1 cellular context compared by ENCODE assay signal in genomic region chr22:40385041-40385782, GRCh38.
TF ChIP-seq lines count a peak whose summit lies in the region.

No MANE protein-coding gene starts in this region.

TF ChIP-seq in endothelial cell of umbilical vein, 7 proteins besides CTCF, POLR2A, EP300 and RAD21:
- TF ChIP-seq JUN (IDR thresholded peaks at IDR 0.05; ENCODE audit: borderline replicate concordance, insufficient read depth, insufficient read length, low read depth) (no peak), MAX (IDR thresholded peaks at IDR 0.05; ENCODE audit: insufficient read depth, insufficient read length) (no peak), GATA2 (IDR thresholded peaks at IDR 0.05; ENCODE audit: insufficient read depth, insufficient read length, low read depth, low read length) (no peak), POLR2AphosphoS5 (IDR thresholded peaks at IDR 0.05; ENCODE audit: insufficient read depth, low read depth, low read length) (no peak), FOS (IDR thresholded peaks at IDR 0.05; ENCODE audit: borderline replicate concordance, insufficient read depth, low read length) (no peak), MYC (IDR thresholded peaks at IDR 0.05; ENCODE audit: low read depth, low read length) (no peak), EZH2 (IDR thresholded peaks at IDR 0.05; ENCODE audit: borderline replicate concordance, low read depth, low read length, severe bottlenecking) (no peak)
